ENCODE assay signal across 18 cellular contexts in the genomic region with DNA sequence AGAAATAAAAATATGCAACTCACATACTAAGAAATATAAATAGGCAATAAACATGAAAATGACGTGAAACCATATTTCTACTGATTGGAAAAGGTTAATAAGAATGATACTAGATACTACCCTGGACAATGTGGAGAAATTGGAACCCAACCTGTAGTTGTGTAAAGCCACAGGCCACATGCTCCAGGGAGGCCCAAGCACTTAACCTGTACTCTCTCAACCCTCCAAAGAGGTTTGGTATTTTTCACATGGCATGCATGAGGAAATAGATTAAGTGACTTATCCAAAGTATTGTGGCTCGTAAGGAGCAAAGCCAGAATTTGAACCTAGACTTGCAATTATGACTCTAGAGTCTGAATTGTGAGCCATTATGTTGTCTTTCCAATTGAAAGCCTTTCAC. TPM values are rescaled to one million over a fixed set of nuclear protein-coding genes. Genes with fewer than 3 reads are reported as not detected.
"Had no signal": no experiment of that assay in that cellular context is flagged by ENCODE, and none has a peak within 500 bp of the region (broad histone marks: within the 10 kb centered on the region; RNA-seq: fewer than 3 reads in every experiment).

No MANE protein-coding gene starts in this region.

- H3K36me3 ChIP-seq: SJSA1 had no signal

- DNase-seq: KBM-7, MV-4-11, NCI-H1048, NCI-H1105, NCI-H1436 treated with DMSO at 0.1 percent for 48 hours, NCI-H1694, NCI-H187 treated with DMSO at 0.1 percent for 48 hours, NCI-H2029 treated with DMSO at 0.1 percent for 48 hours, NCI-H446 treated with DMSO at 0.1 percent for 48 hours, NCI-H524 treated with DMSO at 0.1 percent for 48 hours, NCI-H69, NCI-H774, Right ventricle myocardium superior, RPMI8226, SIG-M5 had no signal

- H3K4me3 ChIP-seq: SJSA1, SK-N-MC had no signal

- H3K9me3 ChIP-seq: SJSA1 had no signal

- H3K27ac ChIP-seq: SJSA1, SK-N-MC had no signal

- H3K27me3 ChIP-seq: SJSA1 had no signal

RNA-seq across cellular contexts. Expression of gene LIFR, which starts 13.4 kb away (rescaled TPM):
- total RNA-seq: HT-29 had no signal
